22 cellular contexts compared by ENCODE assay signal in genomic region chr21:41374177-41374712, GRCh38. TPM values are rescaled to one million over a fixed set of nuclear protein-coding genes. Genes with fewer than 3 reads are reported as not detected.
"Had no signal": no experiment of that assay in that cellular context is flagged by ENCODE, and none has a peak within 500 bp of the region (broad histone marks: within the 10 kb centered on the region; RNA-seq: fewer than 3 reads in every experiment).

No MANE protein-coding gene starts in this region.

- H3K27me3 Mint-ChIP-seq: effector memory CD8-positive, alpha-beta T cell; natural killer cell treated with Interleukin-12 subunit alpha and Interleukin-12 subunit beta and Interleukin-15 and Interleukin-18, amount 100 ng/mL, for 72 hours; stimulated activated naive CD8-positive, alpha-beta T cell treated with anti-CD3 and anti-CD28 coated beads, Interleukin-15, amount 100 ng/mL, for 72 hours had no signal

- H3K4me3 ChIP-seq: dorsolateral prefrontal cortex, esophagus squamous epithelium, gastroesophageal sphincter, suprapubic skin, tibial nerve had no signal

- H3K9me3 ChIP-seq: esophagus squamous epithelium, gastroesophageal sphincter, suprapubic skin, tibial nerve had no signal

- H3K9me3 Mint-ChIP-seq: activated naive CD4-positive, alpha-beta T cell treated with anti-CD3 and anti-CD28 coated beads, Interleukin-2, amount 50 U/mL, for 72 hours; activated T-helper 1 cell treated with anti-CD3 and anti-CD28 coated beads, Interleukin-12 subunit alpha, Interleukin-12 subunit beta, Interleukin-2, Interleukin-4 antibody, amounts not matched to agents 30 ng/mL and 10 ng/mL and 1 ng/mL, durations not matched to agents 14 hours and 24 hours and 36 hours; effector memory CD8-positive, alpha-beta T cell; natural killer cell treated with Interleukin-12 subunit alpha and Interleukin-12 subunit beta and Interleukin-15 and Interleukin-18, amount 100 ng/mL, for 72 hours; T-helper 1 cell treated with Interleukin-12 subunit alpha and Interleukin-12 subunit beta and Interleukin-4 antibody, amounts not matched to agents 30 μg/mL and 1 μg/mL, for 36 hours had no signal

- DNase-seq: activated CD4-positive, alpha-beta T cell treated with anti-CD3 and anti-CD28 coated beads for 1 hour; activated CD4-positive, alpha-beta T cell treated with anti-CD3 and anti-CD28 coated beads, Interleukin-2, amount 50 U/mL, for 4 hours; activated gamma-delta T cell treated with Interleukin-2 at 50 U/mL for 16 hours; central memory CD4-positive, alpha-beta T cell; dorsolateral prefrontal cortex; effector memory CD8-positive, alpha-beta T cell; esophagus squamous epithelium; left cardiac atrium; stimulated activated CD4-positive, alpha-beta T cell treated with anti-CD3 and anti-CD28 coated beads, Interleukin-1b, Interleukin-23, amount 100 ng/mL, for 48 hours; stimulated activated naive CD8-positive, alpha-beta T cell treated with anti-CD3 and anti-CD28 coated beads, Interleukin-15, amount 100 ng/mL, for 72 hours had no signal

- H3K27me3 ChIP-seq: suprapubic skin, tibial nerve had no signal

- H3K4me3 Mint-ChIP-seq: activated T-helper 1 cell treated with anti-CD3 and anti-CD28 coated beads, Interleukin-12 subunit alpha, Interleukin-12 subunit beta, Interleukin-2, Interleukin-4 antibody, amounts not matched to agents 30 ng/mL and 10 ng/mL and 1 ng/mL, durations not matched to agents 14 hours and 24 hours and 36 hours; effector memory CD8-positive, alpha-beta T cell; natural killer cell treated with Interleukin-12 subunit alpha and Interleukin-12 subunit beta and Interleukin-15 and Interleukin-18, amount 100 ng/mL, for 72 hours; stimulated activated naive CD8-positive, alpha-beta T cell treated with anti-CD3 and anti-CD28 coated beads, Interleukin-15, amount 100 ng/mL, for 72 hours; T-helper 1 cell treated with Interleukin-12 subunit alpha and Interleukin-12 subunit beta and Interleukin-4 antibody, amounts not matched to agents 30 μg/mL and 1 μg/mL, for 36 hours had no signal

- ATAC-seq: effector memory CD8-positive, alpha-beta T cell; gastroesophageal sphincter; left cardiac atrium; natural killer cell treated with Interleukin-12 subunit alpha and Interleukin-12 subunit beta and Interleukin-15 and Interleukin-18, amount 100 ng/mL, for 72 hours; right cardiac atrium had no signal

- H3K27ac ChIP-seq: dorsolateral prefrontal cortex, esophagus squamous epithelium, gastroesophageal sphincter, parathyroid adenoma, suprapubic skin, tibial nerve had no signal

RNA-seq across cellular contexts. Expression of gene FAM3B, which starts 57.6 kb away (rescaled TPM):
- total RNA-seq: activated naive CD4-positive, alpha-beta T cell treated with anti-CD3 and anti-CD28 coated beads, Interleukin-2, amount 50 U/mL, for 72 hours; activated T-helper 1 cell treated with anti-CD3 and anti-CD28 coated beads, Interleukin-12 subunit alpha, Interleukin-12 subunit beta, Interleukin-2, Interleukin-4 antibody, amounts not matched to agents 30 ng/mL and 10 ng/mL and 1 ng/mL, durations not matched to agents 14 hours and 24 hours and 36 hours; astrocyte; natural killer cell treated with Interleukin-12 subunit alpha and Interleukin-12 subunit beta and Interleukin-15 and Interleukin-18, amount 100 ng/mL, for 72 hours; pulmonary artery endothelial cell; skeletal muscle tissue; tibial nerve had no signal
